ENCODE assay signal across 8 cellular contexts in genomic region chr12:121214171-121214777, GRCh38. TPM values are rescaled to one million over a fixed set of nuclear protein-coding genes. Genes with fewer than 3 reads are reported as not detected.
DNase-seq lines count a peak whose midpoint lies in the region; ATAC-seq and TF ChIP-seq lines count a peak whose summit lies in the region.

No MANE protein-coding gene starts in this region.

- no peak for ATAC-seq in stimulated activated memory B cell treated with anti-CD40 and anti-IgM and Interleukin-4, amounts not matched to agents 10 μg/mL and 1 μg/mL and 100 μg/mL, for 72 hours
- no peak for ATAC-seq in GM18861 (IDR thresholded peaks at IDR 0.05; ENCODE audit: unreplicated experiment)

- H3K27me3 Mint-ChIP-seq in stimulated activated memory B cell treated with anti-CD40 and anti-IgM and Interleukin-4, amounts not matched to agents 10 μg/mL and 1 μg/mL and 100 μg/mL, for 72 hours = no peaks in the 10 kb centered on the region

- H3K27ac Mint-ChIP-seq in stimulated activated memory B cell treated with anti-CD40 and anti-IgM and Interleukin-4, amounts not matched to agents 10 μg/mL and 1 μg/mL and 100 μg/mL, for 72 hours = peak overlapping the region; percentile 83

- H3K9me3 Mint-ChIP-seq in stimulated activated memory B cell treated with anti-CD40 and anti-IgM and Interleukin-4, amounts not matched to agents 10 μg/mL and 1 μg/mL and 100 μg/mL, for 72 hours = no peaks in the 10 kb centered on the region

- H3K4me3 ChIP-seq in fibroblast of pulmonary artery (replicated peaks; ENCODE audit: low read depth, low read length) = no peak overlapping the region

- peak overlapping the region; percentile 1 for H3K4me3 Mint-ChIP-seq in stimulated activated memory B cell treated with anti-CD40 and anti-IgM and Interleukin-4, amounts not matched to agents 10 μg/mL and 1 μg/mL and 100 μg/mL, for 72 hours

- no peak for TF ChIP-seq CTCF in fibroblast of pulmonary artery (IDR thresholded peaks at IDR 0.05; ENCODE audit: low read length, missing control alignments)

- H3K36me3 Mint-ChIP-seq in stimulated activated memory B cell treated with anti-CD40 and anti-IgM and Interleukin-4, amounts not matched to agents 10 μg/mL and 1 μg/mL and 100 μg/mL, for 72 hours = peaks cover 29% of the 10 kb centered on the region

- H3K4me1 Mint-ChIP-seq in stimulated activated memory B cell treated with anti-CD40 and anti-IgM and Interleukin-4, amounts not matched to agents 10 μg/mL and 1 μg/mL and 100 μg/mL, for 72 hours = peaks cover 28% of the 10 kb centered on the region

- peak; percentile 34 for DNase-seq in DMS53 (lab: John Stamatoyannopoulos, UW)
- DNase-seq in DMS53 treated with DMSO at 0.1 percent for 48 hours (lab: John Stamatoyannopoulos, UW; ENCODE audit: unreplicated experiment) = no peak
- DNase-seq in activated CD4-positive, alpha-beta T cell treated with anti-CD3 and anti-CD28 coated beads, Interleukin-2, amount 50 U/mL, for 4 hours = peak; percentile 17 to 20
- DNase-seq in fibroblast of pulmonary artery (ENCODE audit: low read depth) = peak; percentile 75
- DNase-seq in NCI-H2227 treated with DMSO at 0.1 percent for 48 hours (lab: John Stamatoyannopoulos, UW) = no peak
- DNase-seq in SK-N-DZ (ENCODE audit: low spot score) = no peak

RNA-seq across cellular contexts. Expression of gene P2RX4, which starts 4.3 kb away (rescaled TPM):
- 1.1 and 6.1 TPM in 2 replicates for polyA plus RNA-seq in SK-N-DZ (2014; cell fraction: cytosol; rRNA removed)
- polyA plus RNA-seq in SK-N-DZ (2014; cell fraction: nucleus; rRNA removed) = 2.0 and 7.7 TPM in 2 replicates

Comparison
In these comparisons a context has a peak if more than half of its experiments do, and no peak if none do; other contexts are left out.
1. DNase-seq: peak in DMS53 (single experiment), activated CD4-positive, alpha-beta T cell treated with anti-CD3 and anti-CD28 coated beads, Interleukin-2, amount 50 U/mL, for 4 hours (2 of 2) and fibroblast of pulmonary artery (single experiment); none in DMS53 treated with DMSO at 0.1 percent for 48 hours (single experiment), NCI-H2227 treated with DMSO at 0.1 percent for 48 hours (single experiment) and SK-N-DZ (single experiment).